In genomic region chr17:40556198-40556661, GRCh38 we compare ENCODE assay signal across 13 cellular contexts. TPM values are rescaled to one million over a fixed set of nuclear protein-coding genes. Genes with fewer than 3 reads are reported as not detected.
DNase-seq lines count a peak whose midpoint lies in the region; ATAC-seq and TF ChIP-seq lines count a peak whose summit lies in the region.
"Had no signal": no experiment of that assay in that cellular context is flagged by ENCODE, and none has a peak within 500 bp of the region (broad histone marks: within the 10 kb centered on the region; RNA-seq: fewer than 3 reads in every experiment).

No MANE protein-coding gene starts in this region.

- H3K4me2 ChIP-seq in BLaER1, result peak overlapping the region; percentile 98

- in situ Hi-C loops in GM13976 (cut with MboI; ENCODE audit: low sequenced_read_pairs, unreplicated experiment), result no loop called here

- peaks cover 0 to 3% (median 0%) of the 10 kb centered on the region in 3 donors for H3K36me3 Mint-ChIP-seq in immature natural killer cell

- H3K4me3 Mint-ChIP-seq in immature natural killer cell, result no peak overlapping the region

- H3K27me3 ChIP-seq in BLaER1, result no peaks in the 10 kb centered on the region
- H3K27me3 ChIP-seq in dorsolateral prefrontal cortex, result no peaks in the 10 kb centered on the region
- H3K27me3 ChIP-seq: SJSA1, tibial artery had no signal

- intact Hi-C loops in dorsolateral prefrontal cortex (cut with DNase I) (loop anchor here in 1 of 2 donors (5.0 kb wide), 1 partner anchor 139 kb away; the partner anchor contains the start of gene TOP2A), sciatic nerve (cut with DNase I) (loop anchor here (10.0 kb wide), 2 partner anchors 121 to 251 kb away; partner anchors contain the start of gene RARA)

- peak overlapping the region; percentile 77 for H3K9ac ChIP-seq in BLaER1

- H3K36me3 ChIP-seq in BLaER1, result peaks cover 5% of the 10 kb centered on the region; the same call in 1 of the 2 replicates
- H3K36me3 ChIP-seq: SJSA1, tibial artery had no signal

- H3K4me1 ChIP-seq in BLaER1, result peaks cover 99% of the 10 kb centered on the region

- H3K9me3 ChIP-seq in BLaER1, result no peaks in the 10 kb centered on the region
- H3K9me3 ChIP-seq: SJSA1, tibial artery had no signal

- H3K4me1 Mint-ChIP-seq in immature natural killer cell, result peaks cover 35 to 74% of the 10 kb centered on the region in 2 donors

- H4K20me1 ChIP-seq in BLaER1, result no peaks in the 10 kb centered on the region

- H3K4me3 ChIP-seq in BLaER1, result peak overlapping the region; percentile 55
- no peak overlapping the region for H3K4me3 ChIP-seq in dorsolateral prefrontal cortex
- H3K4me3 ChIP-seq: SJSA1, tibial artery had no signal

- H3K27ac ChIP-seq in BLaER1 (peak overlapping the region; percentile 96), dorsolateral prefrontal cortex (peak overlapping the region in 42 of 59 donors; percentile 15 to 93 (median 64))
- H3K27ac ChIP-seq: epithelial cell of prostate, SJSA1 had no signal

- H3K9me3 Mint-ChIP-seq in immature natural killer cell, result peaks cover 0 to 2% (median 0%) of the 10 kb centered on the region in 6 donors

- peak overlapping the region in 1 of 6 donors; percentile 21 for H3K27ac Mint-ChIP-seq in immature natural killer cell

- DNase-seq in GM13976 (ENCODE audit: low spot score) (peak; percentile 16), dorsolateral prefrontal cortex (peak in 1 of 10 donors; percentile 8), sciatic nerve (ENCODE audit: low spot score) (peak; percentile 14), immature natural killer cell (no peak), NCI-H82 (lab: John Stamatoyannopoulos, UW) (no peak), OCI-M2 (lab: John Stamatoyannopoulos, UW; ENCODE audit: unreplicated experiment) (no peak)
- DNase-seq: MV-4-11, NCI-H526 had no signal

- TF ChIP-seq CTCF in GM13976 (IDR thresholded peaks at IDR 0.05; ENCODE audit: borderline replicate concordance, control extremely low read depth, extremely low read depth, insufficient read depth, missing control alignments) (no peak), dorsolateral prefrontal cortex (IDR thresholded peaks at IDR 0.05 in 54 of 56, conservative IDR thresholded peaks at IDR 0.05 in 2 of 56; ENCODE audit: low read depth in 1 of 56, partially characterized antibody in 56 of 56) (no peak)

- peaks cover 3 to 10% (median 7%) of the 10 kb centered on the region in 3 donors for H3K27me3 Mint-ChIP-seq in immature natural killer cell (ENCODE audit: low read depth in 3 of 3)

- ATAC-seq in sciatic nerve (no peak), GM19395 (IDR thresholded peaks at IDR 0.05; ENCODE audit: unreplicated experiment) (no peak)

RNA-seq across cellular contexts. Expression of gene CCR7, which starts 9.0 kb away (rescaled TPM):
- total RNA-seq in dorsolateral prefrontal cortex (under 1 TPM in 4 of 120 experiments, not detected in 116; 0.25 to 0.49 (median 0.30) TPM), sciatic nerve (1.4 TPM)
- polyA plus RNA-seq in immature natural killer cell, result 10 to 100 TPM; 29.6 to 50.9 (median 43.2) TPM
- total RNA-seq: SJSA1 had no signal

RNA-seq across cellular contexts. Expression of gene TNS4, which starts 54.8 kb away (rescaled TPM):
- total RNA-seq in dorsolateral prefrontal cortex (not detected), sciatic nerve (0.36 TPM)
- under 1 TPM in 1 of 3 donors, not detected in 2; 0.12 TPM for polyA plus RNA-seq in immature natural killer cell
- total RNA-seq: SJSA1 had no signal

Comparison
In these comparisons a context has a peak if more than half of its experiments do, and no peak if none do; other contexts are left out.
1. DNase-seq: peak in GM13976 (single experiment) and sciatic nerve (single experiment); none in immature natural killer cell (0 of 3), NCI-H82 (single experiment) and OCI-M2 (single experiment).